In genomic region chr1:158058339-158059025, GRCh38 we compare ENCODE assay signal across 20 cellular contexts.
DNase-seq lines count a peak whose midpoint lies in the region; ATAC-seq, FAIRE-seq and TF ChIP-seq lines count a peak whose summit lies in the region.
"Had no signal": no experiment of that assay in that cellular context is flagged by ENCODE, and none has a peak within 500 bp of the region (broad histone marks: within the 10 kb centered on the region; RNA-seq: fewer than 3 reads in every experiment).

No MANE protein-coding gene starts in this region.

- CTCF ChIA-PET in Panc1 (lab: Charles Lee): no interaction called here

- H3K36me3 ChIP-seq in Panc1 (ENCODE audit: control insufficient read depth, insufficient read depth, low read length): no peaks in the 10 kb centered on the region

- H3K4me1 Mint-ChIP-seq in neural crest cell: peaks cover 51% of the 10 kb centered on the region

- FAIRE-seq in D721Med (lab: Jason Lieb, UNC): peak; percentile 84
- FAIRE-seq in RCC 7860 (lab: Jason Lieb, UNC): no peak
- FAIRE-seq: A204.1, GM19239, H54, HTR-8/SVneo had no signal

- TF ChIP-seq CTCF in D721Med (IDR thresholded peaks at IDR 0.05; ENCODE audit: insufficient read depth, missing control alignments) (no peak), Panc1 (IDR thresholded peaks at IDR 0.05) (no peak), neural crest cell (conservative IDR thresholded peaks at IDR 0.05) (no peak)

- no peak for DNase-seq in D721Med (ENCODE audit: insufficient read length, low spot score)
- DNase-seq in Panc1 (ENCODE audit: low read depth, low spot score): no peak
- peak; percentile 34 for DNase-seq in hepatic stellate cell (ENCODE audit: low spot score)
- no peak for DNase-seq in neural crest cell (ENCODE audit: low read depth, low spot score)
- no peak for DNase-seq in NCI-H2171 (lab: John Stamatoyannopoulos, UW)
- no peak for DNase-seq in SHP77 treated with DMSO at 0.1 percent for 48 hours (lab: John Stamatoyannopoulos, UW)
- no peak for DNase-seq in GM19238 (ENCODE audit: insufficient read length, low spot score)
- no peak for DNase-seq in RCC 7860 (ENCODE audit: low spot score)
- DNase-seq: C1 segment of cervical spinal cord, DMS153, NCI-H1105 treated with DMSO at 0.1 percent for 48 hours, NCI-H1694 treated with DMSO at 0.1 percent for 48 hours, NCI-H748 treated with DMSO at 0.1 percent for 48 hours, PC-3 had no signal

- H3K27me3 Mint-ChIP-seq in neural crest cell (ENCODE audit: low read depth): no peaks in the 10 kb centered on the region

- in situ Hi-C loops in Panc1 (cut with HindIII; ENCODE audit: low pct_unique_long_range_greater_than_20kb, low sequenced_read_pairs): no loop called here

- H3K36me3 Mint-ChIP-seq in neural crest cell (ENCODE audit: low read depth): peaks cover 2% of the 10 kb centered on the region

- no peak overlapping the region for H3K4me3 ChIP-seq in Panc1 (ENCODE audit: low read depth in 2 of 2, low read length in 2 of 2)

- no peaks in the 10 kb centered on the region for H3K9me3 Mint-ChIP-seq in neural crest cell

- no TSS peak for BruUV-seq in Panc1 (replicated peaks; lab: Mats Ljungman, UMichigan)

- no peaks in the 10 kb centered on the region for H3K4me1 ChIP-seq in Panc1 (ENCODE audit: control insufficient read depth, insufficient read depth, low read length)

- POLR2A ChIA-PET in Panc1 (lab: Charles Lee): interaction anchor here (0.7 kb wide), 1 partner anchor 12 kb away, joined by 3 read pairs; no protein-coding TSS in a partner anchor

- no peaks in the 10 kb centered on the region for H3K27me3 ChIP-seq in Panc1 (ENCODE audit: control insufficient read depth, insufficient read depth, low read length)

- H3K4me3 Mint-ChIP-seq in neural crest cell: no peak overlapping the region

- peak; percentile 15; the same call in 1 of the 2 replicates for ATAC-seq in Panc1
- ATAC-seq: PC-3 had no signal

- H3K27ac Mint-ChIP-seq in neural crest cell (ENCODE audit: unreplicated experiment): peak overlapping the region; percentile 50

- no peaks in the 10 kb centered on the region for H3K9me3 ChIP-seq in Panc1 (ENCODE audit: control insufficient read depth, insufficient read depth, low read depth, low read length)

- no peak overlapping the region for H3K27ac ChIP-seq in Panc1 (ENCODE audit: low read length)
- H3K27ac ChIP-seq: HL-60, SK-N-MC had no signal

- intact Hi-C loops in Panc1 (cut with micrococcal nuclease; ENCODE audit: unreplicated experiment): no loop called here
